22 cellular contexts compared by ENCODE assay signal in genomic region chr18:24342347-24342746, GRCh38.
"Had no signal": no experiment of that assay in that cellular context is flagged by ENCODE, and none has a peak within 500 bp of the region (broad histone marks: within the 10 kb centered on the region; RNA-seq: fewer than 3 reads in every experiment).

No MANE protein-coding gene starts in this region.

- H3K4me3 ChIP-seq: cardiac muscle cell, left ventricle myocardium inferior, neural progenitor cell, prostate gland, transverse colon had no signal

- H3K36me3 ChIP-seq: cardiac muscle cell, left ventricle myocardium inferior, neural progenitor cell, prostate gland, transverse colon had no signal

- H3K27me3 ChIP-seq: cardiac muscle cell, neural progenitor cell, transverse colon had no signal

- DNase-seq: activated B cell treated with CpG ODN at 0.5 μM for 24 hours; activated CD4-positive, alpha-beta T cell treated with anti-CD3 and anti-CD28 coated beads for 36 hours; activated CD4-positive, alpha-beta T cell treated with anti-CD3 and anti-CD28 coated beads, Interleukin-2, amount 50 U/mL, for 48 hours; activated CD8-positive, alpha-beta memory T cell treated with anti-CD3 and anti-CD28 coated beads, Interleukin-2, amount 50 U/mL, for 48 hours; activated naive CD4-positive, alpha-beta T cell treated with Interleukin-2 at 50 U/mL for 16 hours; activated naive CD8-positive, alpha-beta T cell treated with anti-CD3 and anti-CD28 coated beads for 36 hours; activated T-cell treated with anti-CD3 and anti-CD28 coated beads, Interleukin-2, amount 50 U/mL, for 48 hours; amygdala; effector memory CD4-positive, alpha-beta T cell; immature natural killer cell; kidney glomerular epithelial cell; left ventricle myocardium inferior; mammary epithelial cell; naive thymus-derived CD8-positive, alpha-beta T cell; stimulated activated CD4-positive, alpha-beta T cell treated with anti-CD3 and anti-CD28 coated beads, Interleukin-2, amount 100 ng/mL, for 48 hours; stimulated activated CD8-positive, alpha-beta memory T cell treated with anti-CD3 and anti-CD28 coated beads, Interleukin-4, amount 100 ng/mL, for 48 hours; stimulated activated naive B cell treated with anti-CD40 and anti-IgM and Interleukin-4, amounts not matched to agents 10 μg/mL and 1 μg/mL and 100 μg/mL, for 72 hours; transverse colon had no signal

- H2AFZ ChIP-seq: neural progenitor cell had no signal

- H3K4me1 ChIP-seq: left ventricle myocardium inferior, neural progenitor cell, prostate gland, transverse colon had no signal

- H3K9me3 ChIP-seq: left ventricle myocardium inferior, prostate gland, transverse colon had no signal

- ATAC-seq: activated CD4-positive, alpha-beta T cell treated with anti-CD3 and anti-CD28 coated beads for 36 hours; esophagus mucosa; naive thymus-derived CD8-positive, alpha-beta T cell; stimulated activated naive B cell treated with anti-CD40 and anti-IgM and Interleukin-4, amounts not matched to agents 10 μg/mL and 1 μg/mL and 100 μg/mL, for 72 hours had no signal

- H3K4me2 ChIP-seq: neural progenitor cell had no signal

- H3K27ac ChIP-seq: cardiac muscle cell, left ventricle myocardium inferior, neural progenitor cell, prostate gland, transverse colon had no signal

- H3K9ac ChIP-seq: neural progenitor cell had no signal
